ENCODE assay signal across 1 cellular context in genomic region chr6:5892669-5893068, GRCh38.
TF ChIP-seq lines count a peak whose summit lies in the region.

No MANE protein-coding gene starts in this region.

TF ChIP-seq in SK-N-SH treated with all-trans-retinoic acid at 6 μM for 48 hours, 23 proteins besides CTCF, POLR2A, EP300 and RAD21 (continued from another document):
- TF ChIP-seq, protein P1, sequence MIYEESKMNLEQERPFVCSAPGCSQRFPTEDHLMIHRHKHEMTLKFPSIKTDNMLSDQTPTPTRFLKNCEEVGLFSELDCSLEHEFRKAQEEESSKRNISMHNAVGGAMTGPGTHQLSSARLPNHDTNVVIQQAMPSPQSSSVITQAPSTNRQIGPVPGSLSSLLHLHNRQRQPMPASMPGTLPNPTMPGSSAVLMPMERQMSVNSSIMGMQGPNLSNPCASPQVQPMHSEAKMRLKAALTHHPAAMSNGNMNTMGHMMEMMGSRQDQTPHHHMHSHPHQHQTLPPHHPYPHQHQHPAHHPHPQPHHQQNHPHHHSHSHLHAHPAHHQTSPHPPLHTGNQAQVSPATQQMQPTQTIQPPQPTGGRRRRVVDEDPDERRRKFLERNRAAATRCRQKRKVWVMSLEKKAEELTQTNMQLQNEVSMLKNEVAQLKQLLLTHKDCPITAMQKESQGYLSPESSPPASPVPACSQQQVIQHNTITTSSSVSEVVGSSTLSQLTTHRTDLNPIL (CRISPR knock-in tag; IDR thresholded peaks at IDR 0.05; ENCODE audit: low read depth) = no peak
- TF ChIP-seq PPARA (CRISPR knock-in tag; IDR thresholded peaks at IDR 0.05; ENCODE audit: borderline replicate concordance) (no peak), ZC3H10 (CRISPR knock-in tag; IDR thresholded peaks at IDR 0.05) (no peak), ARNTL (CRISPR knock-in tag; IDR thresholded peaks at IDR 0.05; ENCODE audit: borderline replicate concordance, low read depth) (no peak)
- TF ChIP-seq, protein P2, sequence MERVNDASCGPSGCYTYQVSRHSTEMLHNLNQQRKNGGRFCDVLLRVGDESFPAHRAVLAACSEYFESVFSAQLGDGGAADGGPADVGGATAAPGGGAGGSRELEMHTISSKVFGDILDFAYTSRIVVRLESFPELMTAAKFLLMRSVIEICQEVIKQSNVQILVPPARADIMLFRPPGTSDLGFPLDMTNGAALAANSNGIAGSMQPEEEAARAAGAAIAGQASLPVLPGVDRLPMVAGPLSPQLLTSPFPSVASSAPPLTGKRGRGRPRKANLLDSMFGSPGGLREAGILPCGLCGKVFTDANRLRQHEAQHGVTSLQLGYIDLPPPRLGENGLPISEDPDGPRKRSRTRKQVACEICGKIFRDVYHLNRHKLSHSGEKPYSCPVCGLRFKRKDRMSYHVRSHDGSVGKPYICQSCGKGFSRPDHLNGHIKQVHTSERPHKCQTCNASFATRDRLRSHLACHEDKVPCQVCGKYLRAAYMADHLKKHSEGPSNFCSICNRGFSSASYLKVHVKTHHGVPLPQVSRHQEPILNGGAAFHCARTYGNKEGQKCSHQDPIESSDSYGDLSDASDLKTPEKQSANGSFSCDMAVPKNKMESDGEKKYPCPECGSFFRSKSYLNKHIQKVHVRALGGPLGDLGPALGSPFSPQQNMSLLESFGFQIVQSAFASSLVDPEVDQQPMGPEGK (CRISPR knock-in tag; IDR thresholded peaks at IDR 0.05; ENCODE audit: borderline replicate concordance) = no peak
